ENCODE assay signal across 24 cellular contexts in the genomic region with DNA sequence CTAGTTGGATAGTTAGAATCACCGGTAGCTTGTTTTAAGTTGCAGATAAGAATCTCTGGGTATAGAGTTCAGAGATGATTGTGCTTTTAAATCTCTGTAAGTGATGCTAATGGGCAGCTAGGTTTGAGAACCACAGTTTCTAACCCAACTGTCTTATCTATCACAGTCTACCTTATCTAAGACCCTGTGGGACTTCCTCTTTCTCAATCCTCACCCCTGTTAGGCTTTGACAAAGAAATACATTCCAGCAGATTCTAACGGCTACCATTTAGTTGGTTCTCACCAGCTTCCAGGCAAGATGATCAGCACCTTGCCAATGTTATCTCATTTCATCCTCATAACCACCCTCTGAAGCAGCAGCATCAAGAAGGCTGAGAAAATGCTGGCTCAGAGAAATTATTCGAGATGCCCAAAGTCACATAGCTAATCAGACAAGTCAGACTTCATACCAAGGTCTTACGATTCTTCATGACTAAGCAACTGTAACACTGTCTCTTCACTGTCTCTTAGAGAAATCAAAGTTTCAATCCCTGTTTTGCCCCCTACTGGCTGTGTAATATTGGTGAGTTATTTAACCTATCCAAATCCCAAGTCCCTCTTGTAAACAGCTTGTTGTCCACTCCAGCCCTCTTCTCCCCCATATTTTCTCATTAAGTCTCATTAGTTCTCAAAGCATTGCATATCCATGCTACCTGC.
DNase-seq lines count a peak whose midpoint lies in the region; ATAC-seq, FAIRE-seq and TF ChIP-seq lines count a peak whose summit lies in the region.
"Had no signal": no experiment of that assay in that cellular context is flagged by ENCODE, and none has a peak within 500 bp of the region (broad histone marks: within the 10 kb centered on the region; RNA-seq: fewer than 3 reads in every experiment).

No MANE protein-coding gene starts in this region.

- TF ChIP-seq CTCF in SK-N-SH (IDR thresholded peaks at IDR 0.05): no peak
- no peak for TF ChIP-seq CTCF in NB4 (IDR thresholded peaks at IDR 0.05; ENCODE audit: low read depth, low read length)
- no peak for TF ChIP-seq CTCF in bronchial epithelial cell (IDR thresholded peaks at IDR 0.05; ENCODE audit: insufficient read depth, low read length, severe bottlenecking)
- TF ChIP-seq CTCF in type B pancreatic cell (conservative IDR thresholded peaks at IDR 0.05): peak; percentile 26

- TF ChIP-seq POLR2A in NB4 (IDR thresholded peaks at IDR 0.05; ENCODE audit: extremely low read depth, insufficient read length) (no peak), erythroblast (IDR thresholded peaks at IDR 0.05; ENCODE audit: low read length) (no peak)

- no peaks in the 10 kb centered on the region for H3F3A ChIP-seq in SK-N-SH (replicated peaks; ENCODE audit: insufficient read depth)

- no peak for FAIRE-seq in bronchial epithelial cell (lab: Jason Lieb, UNC)

- no peak for ATAC-seq in SK-N-SH treated with all-trans-retinoic acid at 6 μM for 48 hours
- ATAC-seq in left lobe of liver: no peak
- ATAC-seq: activated CD4-positive, CD25-positive, alpha-beta regulatory T cell treated with anti-CD3 and anti-CD28 coated beads, Interleukin-2, amount 50 U/mL, for 24 hours; activated CD8-positive, alpha-beta T cell treated with anti-CD3 and anti-CD28 coated beads for 36 hours; Right ventricle myocardium inferior; sciatic nerve; stimulated activated naive CD8-positive, alpha-beta T cell treated with anti-CD3 and anti-CD28 coated beads, Interleukin-15, Interleukin-2, amounts not matched to agents 100 U/mL and 50 U/mL, for 24 hours had no signal

- no peaks in the 10 kb centered on the region for H3K9me2 ChIP-seq in SK-N-SH

- H3K36me3 ChIP-seq in SK-N-SH (replicated peaks in 1 of 2; ENCODE audit: control insufficient read depth in 1 of 2, insufficient read depth in 2 of 2, low read length in 1 of 2) (no peaks in the 10 kb centered on the region), bronchial epithelial cell (ENCODE audit: control insufficient read depth, insufficient read depth, low read length) (no peaks in the 10 kb centered on the region)
- H3K36me3 ChIP-seq: BLaER1 treated with 17β-estradiol and CSF1 and Interleukin-3, amounts not matched to agents 10 nM and 100 nM; thoracic aorta had no signal

- H3K79me2 ChIP-seq in SK-N-SH (ENCODE audit: insufficient read depth): no peaks in the 10 kb centered on the region

- H3K27ac ChIP-seq in SK-N-SH (ENCODE audit: low read depth in 2 of 2, low read length in 1 of 2): no peak overlapping the region
- H3K27ac ChIP-seq: BLaER1 treated with 17β-estradiol and CSF1 and Interleukin-3, amounts not matched to agents 10 nM and 100 nM; thoracic aorta had no signal

- H3K9me3 ChIP-seq in SK-N-SH: no peaks in the 10 kb centered on the region
- H3K9me3 ChIP-seq: BLaER1 treated with 17β-estradiol and CSF1 and Interleukin-3, amounts not matched to agents 10 nM and 100 nM; thoracic aorta had no signal

- no peaks in the 10 kb centered on the region for H3K27me3 ChIP-seq in SK-N-SH (ENCODE audit: insufficient read depth)
- no peaks in the 10 kb centered on the region for H3K27me3 ChIP-seq in bronchial epithelial cell (ENCODE audit: control insufficient read depth, insufficient read depth, low read length)
- H3K27me3 ChIP-seq: BLaER1 treated with 17β-estradiol and CSF1 and Interleukin-3, amounts not matched to agents 10 nM and 100 nM had no signal

- H3K4me3 ChIP-seq in SK-N-SH (ENCODE audit: low read depth in 2 of 2, low read length in 1 of 2) (no peak overlapping the region), NB4 (ENCODE audit: low read depth, low read length) (no peak overlapping the region), bronchial epithelial cell (ENCODE audit: low read depth, low read length) (no peak overlapping the region)
- H3K4me3 ChIP-seq: BLaER1 treated with 17β-estradiol and CSF1 and Interleukin-3, amounts not matched to agents 10 nM and 100 nM; lung; thoracic aorta had no signal

- WGBS in SK-N-SH (ENCODE audit: low lambda C conversion rate): 26% methylated on average over 4 of the region's 4 CpGs

- TF ChIP-seq EP300 in SK-N-SH (IDR thresholded peaks at IDR 0.05; ENCODE audit: borderline replicate concordance in 1 of 2, low read depth in 1 of 2, low read length in 1 of 2): no peak

- no peak overlapping the region for H3K4me3 Mint-ChIP-seq in type B pancreatic cell
- H3K4me3 Mint-ChIP-seq in activated naive CD8-positive, alpha-beta T cell treated with anti-CD3 and anti-CD28 coated beads for 36 hours: no peak overlapping the region
- H3K4me3 Mint-ChIP-seq: activated CD8-positive, alpha-beta T cell treated with anti-CD3 and anti-CD28 coated beads for 36 hours had no signal

- H3K4me1 ChIP-seq in SK-N-SH (ENCODE audit: control insufficient read depth in 1 of 2, insufficient read depth in 2 of 2, low read depth in 1 of 2, low read length in 1 of 2): no peaks in the 10 kb centered on the region; a peak in 1 of 4 replicates

- H3K4me2 ChIP-seq in SK-N-SH: no peak overlapping the region
- H3K4me2 ChIP-seq: BLaER1 treated with 17β-estradiol and CSF1 and Interleukin-3, amounts not matched to agents 10 nM and 100 nM had no signal

- H3K4me1 Mint-ChIP-seq in type B pancreatic cell (ENCODE audit: unreplicated experiment): peaks cover 1% of the 10 kb centered on the region
- no peaks in the 10 kb centered on the region for H3K4me1 Mint-ChIP-seq in activated naive CD8-positive, alpha-beta T cell treated with anti-CD3 and anti-CD28 coated beads for 36 hours

- H3K9ac ChIP-seq in SK-N-SH: no peak overlapping the region
- H3K9ac ChIP-seq: BLaER1 treated with 17β-estradiol and CSF1 and Interleukin-3, amounts not matched to agents 10 nM and 100 nM had no signal

- H3K36me3 Mint-ChIP-seq in type B pancreatic cell: no peaks in the 10 kb centered on the region
- no peaks in the 10 kb centered on the region for H3K36me3 Mint-ChIP-seq in activated naive CD8-positive, alpha-beta T cell treated with anti-CD3 and anti-CD28 coated beads for 36 hours

- POLR2A ChIA-PET in SK-N-SH (lab: Yijun Ruan, JAX): no interaction called here

- H3K27ac Mint-ChIP-seq in type B pancreatic cell: peak overlapping the region; percentile 70
- no peak overlapping the region for H3K27ac Mint-ChIP-seq in activated naive CD8-positive, alpha-beta T cell treated with anti-CD3 and anti-CD28 coated beads for 36 hours
- H3K27ac Mint-ChIP-seq: activated CD8-positive, alpha-beta T cell treated with anti-CD3 and anti-CD28 coated beads for 36 hours had no signal

- no peaks in the 10 kb centered on the region for H3K27me3 Mint-ChIP-seq in type B pancreatic cell
- H3K27me3 Mint-ChIP-seq in activated naive CD8-positive, alpha-beta T cell treated with anti-CD3 and anti-CD28 coated beads for 36 hours: no peaks in the 10 kb centered on the region
- H3K27me3 Mint-ChIP-seq: activated CD8-positive, alpha-beta T cell treated with anti-CD3 and anti-CD28 coated beads for 36 hours had no signal

- DNase-seq in SK-N-SH (no peak), NB4 (ENCODE audit: low read depth) (peak; percentile 9), bronchial epithelial cell (ENCODE audit: low read depth) (peak; percentile 1), type B pancreatic cell (ENCODE audit: extremely low spot score, unreplicated experiment) (no peak), left lobe of liver (ENCODE audit: low spot score) (no peak), erythroblast (lab: John Stamatoyannopoulos, UW) (no peak)
- no peak for DNase-seq in activated naive CD8-positive, alpha-beta T cell treated with anti-CD3 and anti-CD28 coated beads for 36 hours
- DNase-seq: activated CD8-positive, alpha-beta T cell treated with anti-CD3 and anti-CD28 coated beads for 36 hours; activated effector memory CD4-positive, alpha-beta T cell treated with anti-CD3 and anti-CD28 coated beads, Interleukin-2, amount 50 U/mL, for 16 hours; activated T-cell treated with anti-CD3 and anti-CD28 coated beads for 4 hours; EL; head of caudate nucleus; kidney glomerular epithelial cell; NCI-H510A; posterior cingulate gyrus; stimulated activated CD4-positive, alpha-beta T cell treated with anti-CD3 and anti-CD28 coated beads, Interleukin-4, amount 100 ng/mL, for 4 hours; stimulated activated naive CD8-positive, alpha-beta T cell treated with anti-CD3 and anti-CD28 coated beads, Interleukin-15, Interleukin-2, amounts not matched to agents 100 U/mL and 50 U/mL, for 24 hours had no signal

- no peaks in the 10 kb centered on the region for H4K20me1 ChIP-seq in SK-N-SH (ENCODE audit: insufficient read depth)
- H4K20me1 ChIP-seq: BLaER1 treated with 17β-estradiol and CSF1 and Interleukin-3, amounts not matched to agents 10 nM and 100 nM had no signal

- no peaks in the 10 kb centered on the region for H3K9me3 Mint-ChIP-seq in type B pancreatic cell
- H3K9me3 Mint-ChIP-seq in activated naive CD8-positive, alpha-beta T cell treated with anti-CD3 and anti-CD28 coated beads for 36 hours: no peaks in the 10 kb centered on the region
- H3K9me3 Mint-ChIP-seq: activated CD8-positive, alpha-beta T cell treated with anti-CD3 and anti-CD28 coated beads for 36 hours had no signal

- peak; percentile 18 for TF ChIP-seq RAD21 in SK-N-SH (IDR thresholded peaks at IDR 0.05; ENCODE audit: low read length)

- H2AFZ ChIP-seq in SK-N-SH (ENCODE audit: low read depth): no peak overlapping the region

- CTCF ChIA-PET in SK-N-SH (lab: Yijun Ruan, JAX): no interaction called here

TF ChIP-seq in SK-N-SH, 30 proteins besides CTCF, POLR2A, EP300 and RAD21 (continues in another document):
- TF ChIP-seq FOXM1 (IDR thresholded peaks at IDR 0.05; ENCODE audit: low read depth): no peak
- TF ChIP-seq FOSL2 (IDR thresholded peaks at IDR 0.05; ENCODE audit: borderline replicate concordance, low read depth): no peak
- TF ChIP-seq EZH2phosphoT487 (IDR thresholded peaks at IDR 0.05; ENCODE audit: borderline replicate concordance, low read depth): no peak
- TF ChIP-seq NFIC (IDR thresholded peaks at IDR 0.05; ENCODE audit: borderline replicate concordance): no peak
- no peak for TF ChIP-seq POLR2AphosphoS5 (IDR thresholded peaks at IDR 0.05; ENCODE audit: low read depth, low read length)

TF ChIP-seq in SK-N-SH treated with all-trans-retinoic acid at 6 μM for 48 hours, 23 proteins besides CTCF, POLR2A, EP300 and RAD21 (continues in another document):
- TF ChIP-seq, protein P1, sequence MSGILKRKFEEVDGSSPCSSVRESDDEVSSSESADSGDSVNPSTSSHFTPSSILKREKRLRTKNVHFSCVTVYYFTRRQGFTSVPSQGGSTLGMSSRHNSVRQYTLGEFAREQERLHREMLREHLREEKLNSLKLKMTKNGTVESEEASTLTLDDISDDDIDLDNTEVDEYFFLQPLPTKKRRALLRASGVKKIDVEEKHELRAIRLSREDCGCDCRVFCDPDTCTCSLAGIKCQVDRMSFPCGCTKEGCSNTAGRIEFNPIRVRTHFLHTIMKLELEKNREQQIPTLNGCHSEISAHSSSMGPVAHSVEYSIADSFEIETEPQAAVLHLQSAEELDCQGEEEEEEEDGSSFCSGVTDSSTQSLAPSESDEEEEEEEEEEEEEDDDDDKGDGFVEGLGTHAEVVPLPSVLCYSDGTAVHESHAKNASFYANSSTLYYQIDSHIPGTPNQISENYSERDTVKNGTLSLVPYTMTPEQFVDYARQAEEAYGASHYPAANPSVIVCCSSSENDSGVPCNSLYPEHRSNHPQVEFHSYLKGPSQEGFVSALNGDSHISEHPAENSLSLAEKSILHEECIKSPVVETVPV (CRISPR knock-in tag; IDR thresholded peaks at IDR 0.05): no peak
- TF ChIP-seq ZFP3 (CRISPR knock-in tag; IDR thresholded peaks at IDR 0.05) (no peak), TCF4 (CRISPR knock-in tag; IDR thresholded peaks at IDR 0.05; ENCODE audit: borderline replicate concordance) (no peak)

Comparison
In these comparisons a context has a peak if more than half of its experiments do, and no peak if none do; other contexts are left out.
1. DNase-seq: peak in NB4 (single experiment) and bronchial epithelial cell (single experiment); none in SK-N-SH (single experiment), type B pancreatic cell (single experiment), left lobe of liver (single experiment), erythroblast (0 of 2) and activated naive CD8-positive, alpha-beta T cell treated with anti-CD3 and anti-CD28 coated beads for 36 hours (single experiment).